ENCODE assay signal across 16 cellular contexts in genomic region chr1:12081648-12082396, GRCh38. TPM values are rescaled to one million over a fixed set of nuclear protein-coding genes. Genes with fewer than 3 reads are reported as not detected.
DNase-seq lines count a peak whose midpoint lies in the region; ATAC-seq and TF ChIP-seq lines count a peak whose summit lies in the region.
"Had no signal": no experiment of that assay in that cellular context is flagged by ENCODE, and none has a peak within 500 bp of the region (broad histone marks: within the 10 kb centered on the region; RNA-seq: fewer than 3 reads in every experiment).

No MANE protein-coding gene starts in this region.

- peaks cover 3% of the 10 kb centered on the region for H3K27me3 Mint-ChIP-seq in activated CD8-positive, alpha-beta memory T cell treated with anti-CD3 and anti-CD28 coated beads, Interleukin-2, amount 10 ng/mL, durations not matched to agents 7 days and 5 days
- H3K27me3 Mint-ChIP-seq in activated naive CD8-positive, alpha-beta T cell treated with anti-CD3 and anti-CD28 coated beads for 36 hours: no peaks in the 10 kb centered on the region

- H3K9ac ChIP-seq in Loucy (ENCODE audit: low read depth, low read length, poor library complexity, severe bottlenecking): no peak overlapping the region

- H3K4me3 Mint-ChIP-seq in activated CD8-positive, alpha-beta memory T cell treated with anti-CD3 and anti-CD28 coated beads, Interleukin-2, amount 10 ng/mL, durations not matched to agents 7 days and 5 days: no peak overlapping the region
- H3K4me3 Mint-ChIP-seq in activated naive CD8-positive, alpha-beta T cell treated with anti-CD3 and anti-CD28 coated beads for 36 hours: no peak overlapping the region
- H3K4me3 Mint-ChIP-seq: endodermal cell, GM23338 had no signal

- ATAC-seq in activated CD8-positive, alpha-beta memory T cell treated with anti-CD3 and anti-CD28 coated beads, Interleukin-2, amount 10 ng/mL, durations not matched to agents 7 days and 5 days: no peak
- ATAC-seq in HG03095 (IDR thresholded peaks at IDR 0.05; ENCODE audit: unreplicated experiment): no peak
- ATAC-seq: body of pancreas, GM23338, Panc1 had no signal

- peaks cover 61% of the 10 kb centered on the region for H3K4me1 Mint-ChIP-seq in activated CD8-positive, alpha-beta memory T cell treated with anti-CD3 and anti-CD28 coated beads, Interleukin-2, amount 10 ng/mL, durations not matched to agents 7 days and 5 days
- H3K4me1 Mint-ChIP-seq in activated naive CD8-positive, alpha-beta T cell treated with anti-CD3 and anti-CD28 coated beads for 36 hours: peaks cover 18% of the 10 kb centered on the region

- H4K20me1 ChIP-seq in Loucy (ENCODE audit: insufficient read depth, low read length, poor library complexity, severe bottlenecking): no peaks in the 10 kb centered on the region

- H2AFZ ChIP-seq in Loucy (ENCODE audit: low read length): 0 out of 2 replicates have a peak overlapping the region, but pooled peaks have one; percentile 2
- H2AFZ ChIP-seq: GM23338 had no signal

- H3F3A ChIP-seq in Loucy (ENCODE audit: low read depth): no peaks in the 10 kb centered on the region

- peaks cover 14% of the 10 kb centered on the region for H3K9me3 Mint-ChIP-seq in activated CD8-positive, alpha-beta memory T cell treated with anti-CD3 and anti-CD28 coated beads, Interleukin-2, amount 10 ng/mL, durations not matched to agents 7 days and 5 days (ENCODE audit: low read depth)
- H3K9me3 Mint-ChIP-seq in activated naive CD8-positive, alpha-beta T cell treated with anti-CD3 and anti-CD28 coated beads for 36 hours: peaks cover 17% of the 10 kb centered on the region

- no peak for DNase-seq in activated CD8-positive, alpha-beta memory T cell treated with anti-CD3 and anti-CD28 coated beads, Interleukin-2, amount 10 ng/mL, durations not matched to agents 7 days and 5 days
- no peak for DNase-seq in activated CD8-positive, alpha-beta memory T cell treated with anti-CD3 and anti-CD28 coated beads, Interleukin-2, amount 50 U/mL, for 4 hours
- no peak for DNase-seq in activated naive CD8-positive, alpha-beta T cell treated with anti-CD3 and anti-CD28 coated beads for 36 hours
- DNase-seq in HuH-7 (ENCODE audit: low spot score) (no peak), SW 1271 (lab: John Stamatoyannopoulos, UW) (no peak)
- DNase-seq: body of pancreas; DMS153; endodermal cell; MV-4-11; stimulated activated CD4-positive, alpha-beta T cell treated with anti-CD3 and anti-CD28 coated beads, Interleukin-2, amount 100 ng/mL, for 48 hours had no signal

- H3K36me3 Mint-ChIP-seq in activated CD8-positive, alpha-beta memory T cell treated with anti-CD3 and anti-CD28 coated beads, Interleukin-2, amount 10 ng/mL, durations not matched to agents 7 days and 5 days: peaks cover 53% of the 10 kb centered on the region
- peaks cover 18% of the 10 kb centered on the region for H3K36me3 Mint-ChIP-seq in activated naive CD8-positive, alpha-beta T cell treated with anti-CD3 and anti-CD28 coated beads for 36 hours

- no peaks in the 10 kb centered on the region for H3K9me3 ChIP-seq in Loucy (ENCODE audit: insufficient read depth, low read depth, low read length)
- no peaks in the 10 kb centered on the region for H3K9me3 ChIP-seq in neutrophil
- H3K9me3 ChIP-seq: body of pancreas had no signal

- TF ChIP-seq CTCF in Loucy (conservative IDR thresholded peaks at IDR 0.05; ENCODE audit: low read length) (no peak), neutrophil (IDR thresholded peaks at IDR 0.05) (no peak)

- peak overlapping the region; percentile 25 for H3K27ac ChIP-seq in neutrophil
- H3K27ac ChIP-seq: body of pancreas, right atrium auricular region had no signal

- H3K79me2 ChIP-seq in Loucy (ENCODE audit: insufficient read depth, low read length): no peaks in the 10 kb centered on the region

- H3K27me3 ChIP-seq in Loucy (ENCODE audit: insufficient read depth, low read length, poor library complexity, severe bottlenecking) (peaks cover 15% of the 10 kb centered on the region), neutrophil (no peaks in the 10 kb centered on the region)
- H3K27me3 ChIP-seq: body of pancreas, right atrium auricular region had no signal

- H3K4me3 ChIP-seq in Loucy (ENCODE audit: low read length, poor library complexity, severe bottlenecking): no peak overlapping the region
- no peak overlapping the region for H3K4me3 ChIP-seq in neutrophil (ENCODE audit: low read depth in 1 of 2, low read length in 1 of 2)
- H3K4me3 ChIP-seq: body of pancreas, GM23338, right atrium auricular region had no signal

- no peaks in the 10 kb centered on the region for H3K4me1 ChIP-seq in Loucy (ENCODE audit: insufficient read depth, low read length, poor library complexity, severe bottlenecking)
- no peaks in the 10 kb centered on the region for H3K4me1 ChIP-seq in neutrophil (ENCODE audit: control insufficient read depth in 1 of 2, insufficient read depth in 1 of 2, low read depth in 1 of 2, low read length in 1 of 2)
- H3K4me1 ChIP-seq: body of pancreas, right atrium auricular region had no signal

- peak overlapping the region; percentile 80 for H3K27ac Mint-ChIP-seq in activated CD8-positive, alpha-beta memory T cell treated with anti-CD3 and anti-CD28 coated beads, Interleukin-2, amount 10 ng/mL, durations not matched to agents 7 days and 5 days
- H3K27ac Mint-ChIP-seq in activated naive CD8-positive, alpha-beta T cell treated with anti-CD3 and anti-CD28 coated beads for 36 hours: peak overlapping the region; percentile 52
- H3K27ac Mint-ChIP-seq: endodermal cell, GM23338 had no signal

- H3K36me3 ChIP-seq in Loucy (ENCODE audit: insufficient read depth, low read length) (no peaks in the 10 kb centered on the region), neutrophil (no peaks in the 10 kb centered on the region)
- H3K36me3 ChIP-seq: right atrium auricular region had no signal

- H3K4me2 ChIP-seq in Loucy (ENCODE audit: low read depth, low read length, poor library complexity, severe bottlenecking): no peak overlapping the region
- H3K4me2 ChIP-seq: GM23338 had no signal

- CTCF ChIA-PET in activated CD8-positive, alpha-beta memory T cell treated with anti-CD3 and anti-CD28 coated beads, Interleukin-2, amount 10 ng/mL, durations not matched to agents 7 days and 5 days (lab: Charles Lee): interaction anchor here (1.4 kb wide), 1 partner anchor 10 kb away, joined by 3 read pairs; no protein-coding TSS in a partner anchor

- no peaks in the 10 kb centered on the region for H3K9me2 ChIP-seq in Loucy (replicated peaks; ENCODE audit: low read depth, low read length)

RNA-seq across cellular contexts. Expression of gene TNFRSF8, which starts 18.7 kb away (rescaled TPM):
- 10 to 100 TPM in 1 of 2 experiments, 1 to 10 TPM in 1; 3.8 to 14.8 TPM for total RNA-seq in activated CD8-positive, alpha-beta memory T cell treated with anti-CD3 and anti-CD28 coated beads, Interleukin-2, amount 10 ng/mL, durations not matched to agents 7 days and 5 days
- total RNA-seq in activated naive CD8-positive, alpha-beta T cell treated with anti-CD3 and anti-CD28 coated beads for 36 hours: 1 to 10 TPM; 1.9 to 2.6 TPM
- total RNA-seq: body of pancreas had no signal
